23 cellular contexts compared by ENCODE assay signal in the genomic region with DNA sequence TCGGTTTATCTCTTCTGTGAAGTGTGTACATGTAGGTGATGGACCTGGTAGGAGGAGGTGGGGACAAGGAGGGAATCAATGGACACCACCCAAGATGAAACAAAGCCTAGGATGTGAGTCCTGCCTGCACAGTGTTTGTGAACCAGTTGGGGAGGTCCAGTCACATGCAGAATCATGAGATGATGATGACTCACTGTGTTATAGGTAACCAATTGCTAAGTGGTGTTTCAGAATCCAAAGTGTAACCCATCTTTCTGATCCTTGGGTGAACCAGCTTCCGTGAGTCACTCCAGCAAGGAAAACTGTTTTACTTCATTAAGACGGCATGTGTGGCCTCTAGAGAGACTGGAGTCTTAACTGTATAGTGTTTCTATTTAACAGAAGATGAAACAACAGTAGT. TPM values are rescaled to one million over a fixed set of nuclear protein-coding genes. Genes with fewer than 3 reads are reported as not detected.
A peak's percentile ranks its signal among the peaks of the same experiment; 100 is the strongest.
DNase-seq lines count a peak whose midpoint lies in the region; ATAC-seq, FAIRE-seq and TF ChIP-seq lines count a peak whose summit lies in the region.
"Had no signal": no experiment of that assay in that cellular context is flagged by ENCODE, and none has a peak within 500 bp of the region (broad histone marks: within the 10 kb centered on the region; RNA-seq: fewer than 3 reads in every experiment).

No MANE protein-coding gene starts in this region.

- intact Hi-C loops in GM12878 (cut with micrococcal nuclease; ENCODE audit: unreplicated experiment) = no loop called here
- intact Hi-C loops in vagina (cut with DNase I) = no loop called here

- RAD21 ChIA-PET in GM12878 (lab: Charles Lee; ENCODE audit: unreplicated experiment) = no interaction called here

- TF ChIP-seq POLR2A in GM12878 (IDR thresholded peaks at IDR 0.05; ENCODE audit: low read depth, low read length) (no peak), vagina (IDR thresholded peaks at IDR 0.05) (no peak)

- no peak overlapping the region for H3K14ac ChIP-seq in mesenchymal stem cell (ENCODE audit: low read length in 2 of 2)

- no TSS peak for BruUV-seq in GM12878 (replicated peaks; lab: Mats Ljungman, UMichigan)

- no peak overlapping the region for H3K23ac ChIP-seq in mesenchymal stem cell (ENCODE audit: low read length in 2 of 2)

- H3K79me2 ChIP-seq in GM12878 (ENCODE audit: control insufficient read depth, insufficient read depth, low read length) = no peaks in the 10 kb centered on the region

- H3K4ac ChIP-seq in mesenchymal stem cell (ENCODE audit: low read depth in 1 of 2, low read length in 2 of 2) = no peak overlapping the region

- FAIRE-seq in GM12878 (lab: Jason Lieb, UNC) = no peak
- FAIRE-seq: endometrium, GM12892, pancreas, small intestine had no signal

- 13% methylated on average over 3 of the region's 3 CpGs for WGBS in GM12878 (ENCODE audit: insufficient coverage, insufficient replicate concordance, low lambda C conversion rate, missing lambda C conversion rate)
- 84% methylated on average over 2 of the region's 3 CpGs for WGBS in mesenchymal stem cell

- POLR2A ChIA-PET in GM12878 (lab: Charles Lee) = no interaction called here

- SMC1A ChIA-PET in GM12878 (lab: Charles Lee; ENCODE audit: uncharacterized antibody, unreplicated experiment) = no interaction called here

- DNase-seq in GM12878 (ENCODE audit: low read depth, low spot score) = no peak
- no peak for DNase-seq in mesenchymal stem cell
- no peak for DNase-seq in SIG-M5 treated with dmso at 0.1 percent for 504 hours (lab: John Stamatoyannopoulos, UW; ENCODE audit: unreplicated experiment)
- DNase-seq in vagina (ENCODE audit: extremely low spot score in 2 of 2) = no peak
- DNase-seq in MG63 = no peak
- DNase-seq in DMS79 (lab: John Stamatoyannopoulos, UW) = no peak
- DNase-seq: activated CD4-positive, alpha-beta T cell treated with anti-CD3 and anti-CD28 coated beads, Interleukin-2, amount 10 ng/mL, durations not matched to agents 7 days and 5 days; activated naive CD8-positive, alpha-beta T cell treated with anti-CD3 and anti-CD28 coated beads, Interleukin-2, amount 50 U/mL, for 24 hours; activated T-cell treated with anti-CD3 and anti-CD28 coated beads, Interleukin-2, amount 50 U/mL, for 48 hours; C1 segment of cervical spinal cord; cerebellar nuclear complex; KG1; NCI-H1436; NCI-H226; pancreas; small intestine; stimulated activated naive CD4-positive, alpha-beta T cell treated with Interleukin-2 at 50 U/mL for 16 hours; T-helper 9 cell had no signal

- ATAC-seq in GM18861 (IDR thresholded peaks at IDR 0.05; ENCODE audit: unreplicated experiment) = peak; percentile 69
- ATAC-seq in HG03442 (IDR thresholded peaks at IDR 0.05; ENCODE audit: unreplicated experiment) = peak; percentile 39
- ATAC-seq in GM12878 = peak; percentile 57
- ATAC-seq: activated naive CD8-positive, alpha-beta T cell treated with anti-CD3 and anti-CD28 coated beads, Interleukin-2, amount 50 U/mL, for 24 hours; pancreas had no signal

- no peak overlapping the region for H2AFZ ChIP-seq in GM12878 (ENCODE audit: control insufficient read depth, low read depth, low read length)
- no peak overlapping the region for H2AFZ ChIP-seq in mesenchymal stem cell (ENCODE audit: low read depth, low read length)

- H2BK15ac ChIP-seq in mesenchymal stem cell (ENCODE audit: low read depth, poor library complexity, severe bottlenecking) = no peak overlapping the region

- H3K79me1 ChIP-seq in mesenchymal stem cell (replicated peaks; ENCODE audit: low read length, poor library complexity, severe bottlenecking) = no peaks in the 10 kb centered on the region

- no peaks in the 10 kb centered on the region for H4K20me1 ChIP-seq in GM12878 (ENCODE audit: control insufficient read depth, insufficient read depth)

- no peak overlapping the region for H3K4me3 ChIP-seq in GM12878
- no peak overlapping the region for H3K4me3 ChIP-seq in mesenchymal stem cell (ENCODE audit: insufficient read depth in 1 of 2, low read depth in 1 of 2, low read length in 2 of 2)
- no peak overlapping the region for H3K4me3 ChIP-seq in vagina
- no peak overlapping the region for H3K4me3 ChIP-seq in MG63
- H3K4me3 ChIP-seq: pancreas, SJSA1 had no signal

- H2AK5ac ChIP-seq in mesenchymal stem cell (ENCODE audit: low read length, severe bottlenecking) = no peak overlapping the region

- in situ Hi-C loops in GM12878 (cut with MboI) = no loop called here

- H3K18ac ChIP-seq in mesenchymal stem cell (ENCODE audit: low read depth in 1 of 2, low read length in 2 of 2) = no peak overlapping the region

- no peak overlapping the region for H3K9ac ChIP-seq in GM12878 (ENCODE audit: control insufficient read depth, insufficient read depth, low read length)
- peak overlapping the region; percentile 9 for H3K9ac ChIP-seq in mesenchymal stem cell (ENCODE audit: low read length)

- H2BK12ac ChIP-seq in mesenchymal stem cell (ENCODE audit: low read length in 2 of 2) = no peak overlapping the region

- no peak overlapping the region for H2BK5ac ChIP-seq in mesenchymal stem cell (ENCODE audit: low read depth, low read length, poor library complexity, severe bottlenecking)

- H3K36me3 ChIP-seq in GM12878 (ENCODE audit: control insufficient read depth in 2 of 2, insufficient read depth in 2 of 2, low read length in 1 of 2) = no peaks in the 10 kb centered on the region
- no peaks in the 10 kb centered on the region for H3K36me3 ChIP-seq in mesenchymal stem cell (ENCODE audit: control insufficient read depth in 1 of 2, insufficient read depth in 2 of 2, low read depth in 1 of 2, low read length in 2 of 2)
- no peaks in the 10 kb centered on the region for H3K36me3 ChIP-seq in vagina
- no peaks in the 10 kb centered on the region for H3K36me3 ChIP-seq in MG63
- H3K36me3 ChIP-seq: pancreas, SJSA1 had no signal

- TF ChIP-seq RAD21 in GM12878 (IDR thresholded peaks at IDR 0.05; ENCODE audit: insufficient read depth, low read depth, low read length) = no peak

- H3K27ac ChIP-seq in GM12878 (ENCODE audit: control insufficient read depth, insufficient read depth) (no peak overlapping the region), mesenchymal stem cell (ENCODE audit: low read length, poor library complexity, severe bottlenecking) (peak overlapping the region; percentile 36), vagina (no peak overlapping the region)
- H3K27ac ChIP-seq: pancreas, SJSA1 had no signal

- H3K27me3 ChIP-seq in GM12878 (replicated peaks in 1 of 2; ENCODE audit: control insufficient read depth in 2 of 2, insufficient read depth in 2 of 2, low read length in 1 of 2) = no peaks in the 10 kb centered on the region
- H3K27me3 ChIP-seq in mesenchymal stem cell (ENCODE audit: control insufficient read depth in 1 of 2, insufficient read depth in 1 of 2, low read length in 2 of 2) = no peaks in the 10 kb centered on the region
- H3K27me3 ChIP-seq in vagina = no peaks in the 10 kb centered on the region
- H3K27me3 ChIP-seq in MG63 = no peaks in the 10 kb centered on the region
- H3K27me3 ChIP-seq: pancreas, SJSA1 had no signal

- CTCF ChIA-PET in GM12878 (lab: Yijun Ruan, JAX) = interaction anchor here (0.6 kb wide), 1 partner anchor 202 kb away, joined by 3 read pairs; no protein-coding TSS in a partner anchor

- TF ChIP-seq EP300 in GM12878 (IDR thresholded peaks at IDR 0.05; ENCODE audit: borderline replicate concordance in 1 of 2, control insufficient read depth in 1 of 2, low read depth in 2 of 2, low read length in 2 of 2) = no peak

- no peak overlapping the region for H4K91ac ChIP-seq in mesenchymal stem cell (ENCODE audit: low read length)

- H3K9me3 ChIP-seq in GM12878 (replicated peaks; ENCODE audit: control insufficient read depth, insufficient read depth, low read length) (no peaks in the 10 kb centered on the region), mesenchymal stem cell (ENCODE audit: control insufficient read depth, low read length) (no peaks in the 10 kb centered on the region), vagina (no peaks in the 10 kb centered on the region), MG63 (no peaks in the 10 kb centered on the region)
- H3K9me3 ChIP-seq: pancreas, SJSA1 had no signal

- no peak overlapping the region for H2BK120ac ChIP-seq in mesenchymal stem cell (ENCODE audit: low read depth, low read length)

- no peak overlapping the region for H4K8ac ChIP-seq in mesenchymal stem cell (ENCODE audit: low read length)

- no peak for TF ChIP-seq CTCF in GM12878 (IDR thresholded peaks at IDR 0.05 in 2 of 3, conservative IDR thresholded peaks at IDR 0.05 in 1 of 3; ENCODE audit: control insufficient read depth in 2 of 3, extremely low read depth in 1 of 3, insufficient read depth in 1 of 3, low read depth in 3 of 3, low read length in 3 of 3)
- TF ChIP-seq CTCF in vagina (IDR thresholded peaks at IDR 0.05) = no peak

- H3K4me2 ChIP-seq in GM12878 (ENCODE audit: control insufficient read depth, insufficient read depth) (no peak overlapping the region), mesenchymal stem cell (ENCODE audit: low read length, poor library complexity, severe bottlenecking) (no peak overlapping the region)

- H3K4me1 ChIP-seq in GM12878 (ENCODE audit: control insufficient read depth, insufficient read depth, low read length) (no peaks in the 10 kb centered on the region), mesenchymal stem cell (ENCODE audit: control insufficient read depth, insufficient read depth, low read depth, low read length) (peaks cover 7% of the 10 kb centered on the region), vagina (no peaks in the 10 kb centered on the region)
- H3K4me1 ChIP-seq: pancreas, SJSA1 had no signal

TF ChIP-seq in GM12878, 131 proteins besides CTCF, POLR2A, EP300 and RAD21 (continues in another document):
- TF ChIP-seq NFXL1 (IDR thresholded peaks at IDR 0.05; ENCODE audit: borderline replicate concordance) = no peak

RNA-seq across cellular contexts. Expression of a gene that starts 57.9 kb away (rescaled TPM):
- 24.3 and 28.0 TPM in 2 replicates for total RNA-seq in GM12878 (2013; cell fraction: nucleolus; rRNA removed)
- 31.2 and 37.1 TPM in 2 replicates for total RNA-seq in GM12878 (2014; rRNA removed)
- 49.6 and 53.9 TPM in 2 replicates for total RNA-seq in GM12878 (2014; rRNA removed; fragmentation: Illumina TruSeq; extraction: Trizol)
- 31.4 and 35.3 TPM in 2 replicates for total RNA-seq in GM12878 (2021)
- polyA plus RNA-seq in GM12878 (2011; ENCODE audit: low read depth) = 13.7 TPM
- polyA plus RNA-seq in GM12878 (2011; rRNA removed) = 47.7 and 78.2 TPM in 2 replicates
- polyA plus RNA-seq in GM12878 (2011; cell fraction: cytosol; rRNA removed) = 14.4 and 34.8 TPM in 2 replicates
- polyA plus RNA-seq in GM12878 (2011; cell fraction: nucleus; rRNA removed) = 8.9 and 14.3 TPM in 2 replicates
- polyA plus RNA-seq in GM12878 (2012) = 21.3 and 23.3 TPM in 2 replicates
- polyA plus RNA-seq in GM12878 (2014; fragmentation: Illumina TruSeq; extraction: Trizol) = 93.5 and 109 TPM in 2 replicates
- 10 to 100 TPM; 47.9 to 56.4 TPM for polyA plus RNA-seq in GM12878 (2014; fragmentation: Nextera tagmentation; extraction: Ambion mirVana)
- 28.2 and 32.6 TPM in 2 replicates for polyA plus RNA-seq in GM12878 (2014; rRNA removed)
- polyA plus RNA-seq in GM12878 (2016; fragmentation: Nextera tagmentation; extraction: Ambion mirVana) = 10 to 100 TPM; 62.9 to 76.3 TPM
- polyA minus RNA-seq in GM12878 (2011; rRNA and poly(A)+ RNA removed) = 6.5 and 8.6 TPM in 2 replicates
- 4.1 and 9.2 TPM in 2 replicates for polyA minus RNA-seq in GM12878 (2011; cell fraction: cytosol; rRNA and poly(A)+ RNA removed)
- polyA minus RNA-seq in GM12878 (2011; cell fraction: nucleus; rRNA and poly(A)+ RNA removed) = 1.7 and 4.3 TPM in 2 replicates
- 39.3 TPM for polyA plus RNA-seq in mesenchymal stem cell (2013, experiment 1 of 2)
- polyA plus RNA-seq in mesenchymal stem cell (2013, experiment 2 of 2) = 41.3 TPM
- total RNA-seq in vagina = 15.2 TPM
- total RNA-seq in MG63 (2014; rRNA removed; shearing (Covaris generic); ENCODE audit: low replicate concordance) = 23.9 and 81.4 TPM in 2 replicates
